Comparison of ENCODE assay signal across 24 cellular contexts in genomic region chr17:27873211-27873610, GRCh38.
"Had no signal": no experiment of that assay in that cellular context is flagged by ENCODE, and none has a peak within 500 bp of the region (broad histone marks: within the 10 kb centered on the region; RNA-seq: fewer than 3 reads in every experiment).

No MANE protein-coding gene starts in this region.

- DNase-seq: colonic mucosa; cortex of kidney; dermis blood vessel endothelial cell; dorsolateral prefrontal cortex; effector CD4-positive, alpha-beta T cell; effector CD8-positive, alpha-beta T cell; effector memory CD4-positive, alpha-beta T cell; effector memory CD8-positive, alpha-beta T cell; endodermal cell; erythroblast; esophagus squamous epithelium; foreskin melanocyte; gastrocnemius medialis; glutamatergic neuron; head of caudate nucleus; heart left ventricle; heart right ventricle had no signal

- H3K27ac Mint-ChIP-seq: dendritic cell treated with granulocyte-macrophage colony-stimulating factor and Interleukin-4, amounts not matched to agents 40 ng/mL and 50 ng/mL, for 4 days; effector memory CD8-positive, alpha-beta T cell; endodermal cell had no signal

- H3K9me3 Mint-ChIP-seq: dendritic cell treated with granulocyte-macrophage colony-stimulating factor and Interleukin-4, amounts not matched to agents 40 ng/mL and 50 ng/mL, for 4 days; effector memory CD8-positive, alpha-beta T cell had no signal

- H3K36me3 ChIP-seq: colonic mucosa, gastrocnemius medialis had no signal

- H3K27me3 Mint-ChIP-seq: dendritic cell treated with granulocyte-macrophage colony-stimulating factor and Interleukin-4, amounts not matched to agents 40 ng/mL and 50 ng/mL, for 4 days; effector memory CD8-positive, alpha-beta T cell had no signal

- H3K4me1 Mint-ChIP-seq: endodermal cell had no signal

- H3K4me3 ChIP-seq: colonic mucosa, coronary artery, dorsolateral prefrontal cortex, esophagus muscularis mucosa, esophagus squamous epithelium, gastrocnemius medialis, gastroesophageal sphincter, heart left ventricle, heart right ventricle, hepatocyte had no signal

- H3K9me3 ChIP-seq: colonic mucosa, esophagus muscularis mucosa, esophagus squamous epithelium, gastrocnemius medialis, heart left ventricle had no signal

- H3K4me3 Mint-ChIP-seq: dendritic cell treated with granulocyte-macrophage colony-stimulating factor and Interleukin-4, amounts not matched to agents 40 ng/mL and 50 ng/mL, for 4 days; effector memory CD8-positive, alpha-beta T cell; endodermal cell had no signal

- H3K27ac ChIP-seq: colonic mucosa, coronary artery, dorsolateral prefrontal cortex, epithelial cell of prostate, esophagus muscularis mucosa, esophagus squamous epithelium, foreskin keratinocyte, gastrocnemius medialis, gastroesophageal sphincter, heart left ventricle, heart right ventricle, hepatocyte had no signal

- H3K4me1 ChIP-seq: colonic mucosa, esophagus muscularis mucosa, esophagus squamous epithelium, gastrocnemius medialis, gastroesophageal sphincter, heart left ventricle, heart right ventricle had no signal
